ENCODE assay signal across 23 cellular contexts in genomic region chr13:107459430-107459829, GRCh38.
DNase-seq lines count a peak whose midpoint lies in the region; ATAC-seq and TF ChIP-seq lines count a peak whose summit lies in the region.
"Had no signal": no experiment of that assay in that cellular context is flagged by ENCODE, and none has a peak within 500 bp of the region (broad histone marks: within the 10 kb centered on the region; RNA-seq: fewer than 3 reads in every experiment).

No MANE protein-coding gene starts in this region.

- H3K9me3 ChIP-seq in AG04450 (ENCODE audit: control insufficient read depth, insufficient read depth, low read length) (no peaks in the 10 kb centered on the region; the same call in 1 of the 2 replicates), adipocyte (ENCODE audit: control insufficient read depth, low read length) (peaks cover 2% of the 10 kb centered on the region), gastrocnemius medialis (no peaks in the 10 kb centered on the region)
- H3K9me3 ChIP-seq: neutrophil, thyroid gland had no signal

- no peaks in the 10 kb centered on the region for H3K27me3 Mint-ChIP-seq in effector memory CD8-positive, alpha-beta T cell
- H3K27me3 Mint-ChIP-seq: CD8-positive, alpha-beta memory T cell; stimulated activated naive CD8-positive, alpha-beta T cell treated with anti-CD3 and anti-CD28 coated beads, Interleukin-15, amount 100 ng/mL, for 72 hours had no signal

- TF ChIP-seq POLR2A in gastrocnemius medialis (IDR thresholded peaks at IDR 0.05) = no peak

- H3K4me1 ChIP-seq in adipocyte (ENCODE audit: control insufficient read depth, insufficient read depth, low read length) = no peaks in the 10 kb centered on the region
- H3K4me1 ChIP-seq in gastrocnemius medialis = no peaks in the 10 kb centered on the region
- H3K4me1 ChIP-seq: heart right ventricle, thyroid gland had no signal

- TF ChIP-seq CTCF in AG04450 (IDR thresholded peaks at IDR 0.05; ENCODE audit: low read depth, low read length) (no peak), gastrocnemius medialis (IDR thresholded peaks at IDR 0.05 in 4 of 5, conservative IDR thresholded peaks at IDR 0.05 in 1 of 5) (no peak)

- no peak overlapping the region for H3K27ac ChIP-seq in AG04450 (ENCODE audit: low read depth, low read length)
- no peak overlapping the region for H3K27ac ChIP-seq in gastrocnemius medialis
- H3K27ac ChIP-seq: cardiac muscle cell, heart right ventricle, neutrophil, thyroid gland had no signal

- H3K27me3 ChIP-seq in AG04450 (ENCODE audit: control insufficient read depth, insufficient read depth, low read length) (no peaks in the 10 kb centered on the region), adipocyte (replicated peaks; ENCODE audit: control insufficient read depth, insufficient read depth, low read length) (no peaks in the 10 kb centered on the region), gastrocnemius medialis (no peaks in the 10 kb centered on the region)
- H3K27me3 ChIP-seq: cardiac muscle cell, heart right ventricle, neutrophil, thyroid gland had no signal

- H3K9me3 Mint-ChIP-seq in effector memory CD8-positive, alpha-beta T cell = peaks cover 1 to 6% of the 10 kb centered on the region in 2 donors

- in situ Hi-C loops in gastrocnemius medialis (cut with MboI; ENCODE audit: low sequenced_read_pairs in 4 of 4) = no loop called here

- no peak overlapping the region for H3K9ac ChIP-seq in adipocyte (ENCODE audit: low read length)

- CTCF ChIA-PET in AG04450 (lab: Charles Lee) = no interaction called here

- no peaks in the 10 kb centered on the region for H3K36me3 Mint-ChIP-seq in effector memory CD8-positive, alpha-beta T cell (ENCODE audit: insufficient read depth)
- H3K36me3 Mint-ChIP-seq: CD8-positive, alpha-beta memory T cell had no signal

- H3K27ac Mint-ChIP-seq in effector memory CD8-positive, alpha-beta T cell = no peak overlapping the region
- H3K27ac Mint-ChIP-seq: stimulated activated naive CD8-positive, alpha-beta T cell treated with anti-CD3 and anti-CD28 coated beads, Interleukin-15, amount 100 ng/mL, for 72 hours; T-helper 2 cell treated with Interferon-gamma antibody and Interleukin-4, amounts not matched to agents 5 μg/mL and 100 μg/mL, for 36 hours had no signal

- intact Hi-C loops in gastrocnemius medialis (cut with DNase I; ENCODE audit: low total_unique reads) = no loop called here

- DNase-seq in AG04450 (ENCODE audit: low read depth, low spot score) = peak; percentile 32
- peak; percentile 87 for DNase-seq in adipocyte (ENCODE audit: low read depth)
- DNase-seq in dedifferentiated amniotic fluid mesenchymal stem cell (ENCODE audit: extremely low spot score) = peak; percentile 94
- DNase-seq in left kidney (ENCODE audit: low read depth, low spot score) = peak; percentile 18
- no peak for DNase-seq in cerebellum (ENCODE audit: low spot score)
- DNase-seq in MV-4-11 (lab: John Stamatoyannopoulos, UW) = no peak
- DNase-seq in effector memory CD8-positive, alpha-beta T cell = no peak
- DNase-seq in gastrocnemius medialis = no peak
- DNase-seq: 8988T; activated CD4-positive, alpha-beta T cell treated with anti-CD3 and anti-CD28 coated beads for 4 hours; activated gamma-delta T cell treated with Interleukin-2 at 50 U/mL for 16 hours; activated T-cell treated with anti-CD3 and anti-CD28 coated beads, Interleukin-2, amount 50 U/mL, for 4 hours; CD8-positive, alpha-beta memory T cell; heart right ventricle; Karpas-422; mesendoderm; NCI-H146; stimulated activated naive CD8-positive, alpha-beta T cell treated with anti-CD3 and anti-CD28 coated beads, Interleukin-15, amount 100 ng/mL, for 72 hours; thyroid gland had no signal

- H3K36me3 ChIP-seq in adipocyte (ENCODE audit: control insufficient read depth, insufficient read depth, low read length, severe bottlenecking) = no peaks in the 10 kb centered on the region
- H3K36me3 ChIP-seq in gastrocnemius medialis = no peaks in the 10 kb centered on the region
- H3K36me3 ChIP-seq: cardiac muscle cell, heart right ventricle, neutrophil, thyroid gland had no signal

- ATAC-seq in effector memory CD8-positive, alpha-beta T cell (replicated peaks) = no peak
- no peak for ATAC-seq in gastrocnemius medialis
- ATAC-seq: activated T-cell treated with anti-CD3 and anti-CD28 coated beads, Interleukin-2, amount 50 U/mL, for 4 hours; heart right ventricle; left lobe of liver; stimulated activated naive CD8-positive, alpha-beta T cell treated with anti-CD3 and anti-CD28 coated beads, Interleukin-15, amount 100 ng/mL, for 72 hours had no signal

- POLR2A ChIA-PET in AG04450 (lab: Yijun Ruan, JAX) = interaction anchor here (1.3 to 1.5 kb wide), 2 partner anchors 8 to 201 kb away, joined by 4 to 6 read pairs; no protein-coding TSS in a partner anchor

- H3K4me1 Mint-ChIP-seq in effector memory CD8-positive, alpha-beta T cell (ENCODE audit: low read depth in 2 of 2) = no peaks in the 10 kb centered on the region
- H3K4me1 Mint-ChIP-seq: CD8-positive, alpha-beta memory T cell; stimulated activated naive CD8-positive, alpha-beta T cell treated with anti-CD3 and anti-CD28 coated beads, Interleukin-15, amount 100 ng/mL, for 72 hours had no signal

- no peak overlapping the region for H3K4me3 ChIP-seq in AG04450 (ENCODE audit: low read depth, low read length)
- H3K4me3 ChIP-seq in adipocyte (ENCODE audit: low read length) = no peak overlapping the region
- no peak overlapping the region for H3K4me3 ChIP-seq in gastrocnemius medialis
- H3K4me3 ChIP-seq: cardiac muscle cell, heart right ventricle, thyroid gland had no signal

- no peak overlapping the region for H3K4me3 Mint-ChIP-seq in effector memory CD8-positive, alpha-beta T cell
- H3K4me3 Mint-ChIP-seq: activated T-cell treated with anti-CD3 and anti-CD28 coated beads, Interleukin-2, amount 50 U/mL, for 4 hours; CD8-positive, alpha-beta memory T cell; stimulated activated naive CD8-positive, alpha-beta T cell treated with anti-CD3 and anti-CD28 coated beads, Interleukin-15, amount 100 ng/mL, for 72 hours; T-helper 2 cell treated with Interferon-gamma antibody and Interleukin-4, amounts not matched to agents 5 μg/mL and 100 μg/mL, for 36 hours had no signal

Comparison
In these comparisons a context has a peak if more than half of its experiments do, and no peak if none do; other contexts are left out.
1. DNase-seq: peak in AG04450 (single experiment), adipocyte (single experiment), dedifferentiated amniotic fluid mesenchymal stem cell (single experiment) and left kidney (single experiment); none in cerebellum (single experiment), MV-4-11 (single experiment), effector memory CD8-positive, alpha-beta T cell (0 of 3) and gastrocnemius medialis (0 of 2).